In genomic region chr4:121195649-121196048, GRCh38 we compare ENCODE assay signal across 3 cellular contexts.
TF ChIP-seq lines count a peak whose summit lies in the region.

No MANE protein-coding gene starts in this region.

TF ChIP-seq in HEK293, 187 proteins besides CTCF, POLR2A, EP300 and RAD21 (continued from another document):
- TF ChIP-seq TRIM28 (IDR thresholded peaks at IDR 0.05; ENCODE audit: borderline replicate concordance, low read length) = no peak
- no peak for TF ChIP-seq ZBTB49 (tag by site-specific recombination; IDR thresholded peaks at IDR 0.05; ENCODE audit: low read depth)
- no peak for TF ChIP-seq ZNF214 (tag by site-specific recombination; IDR thresholded peaks at IDR 0.05; ENCODE audit: borderline replicate concordance)
- 0 out of 2 replicates have a peak, but pooled peaks have one; percentile 24 for TF ChIP-seq OSR2 (tag by site-specific recombination; IDR thresholded peaks at IDR 0.05)
TF ChIP-seq in HEK293: peak in this region for 1.

TF ChIP-seq in H1, 55 proteins besides CTCF, POLR2A, EP300 and RAD21 (continued from another document):
- TF ChIP-seq SRF (IDR thresholded peaks at IDR 0.05; ENCODE audit: low read depth, low read length) = no peak
- TF ChIP-seq TCF12 (IDR thresholded peaks at IDR 0.05; ENCODE audit: low read depth, low read length) = no peak
- no peak for TF ChIP-seq KDM5A (IDR thresholded peaks at IDR 0.05; ENCODE audit: low read length)
- no peak for TF ChIP-seq BACH1 (IDR thresholded peaks at IDR 0.05; ENCODE audit: low read length)
- no peak for TF ChIP-seq ZNF274 (IDR thresholded peaks at IDR 0.05; ENCODE audit: borderline replicate concordance, extremely low read depth, low read length)
- no peak for TF ChIP-seq CEBPB (IDR thresholded peaks at IDR 0.05; ENCODE audit: low read depth, low read length)
- TF ChIP-seq EGR1 (IDR thresholded peaks at IDR 0.05; ENCODE audit: borderline replicate concordance, low read depth, low read length) = no peak

TF ChIP-seq in neural cell, 6 proteins besides CTCF, POLR2A, EP300 and RAD21 (continued from another document):
- no peak for TF ChIP-seq REST (IDR thresholded peaks at IDR 0.05; ENCODE audit: borderline replicate concordance)
